1 cellular context compared by ENCODE assay signal in genomic region chr3:185646382-185647133, GRCh38.
TF ChIP-seq lines count a peak whose summit lies in the region.

No MANE protein-coding gene starts in this region.

TF ChIP-seq in IMR-90, 13 proteins besides CTCF, POLR2A, EP300 and RAD21 (continued from another document):
- no peak for TF ChIP-seq ELK1 (IDR thresholded peaks at IDR 0.05; ENCODE audit: borderline replicate concordance, low read depth, low read length)
- TF ChIP-seq CEBPB (IDR thresholded peaks at IDR 0.05; ENCODE audit: low read depth, low read length): no peak
- TF ChIP-seq NFE2L2 (IDR thresholded peaks at IDR 0.05; ENCODE audit: low read depth, low read length): no peak
- TF ChIP-seq RFX5 (IDR thresholded peaks at IDR 0.05; ENCODE audit: low read depth, low read length): no peak
TF ChIP-seq in IMR-90: peak in this region for 0.
